Comparison of ENCODE assay signal across 26 cellular contexts in the genomic region with DNA sequence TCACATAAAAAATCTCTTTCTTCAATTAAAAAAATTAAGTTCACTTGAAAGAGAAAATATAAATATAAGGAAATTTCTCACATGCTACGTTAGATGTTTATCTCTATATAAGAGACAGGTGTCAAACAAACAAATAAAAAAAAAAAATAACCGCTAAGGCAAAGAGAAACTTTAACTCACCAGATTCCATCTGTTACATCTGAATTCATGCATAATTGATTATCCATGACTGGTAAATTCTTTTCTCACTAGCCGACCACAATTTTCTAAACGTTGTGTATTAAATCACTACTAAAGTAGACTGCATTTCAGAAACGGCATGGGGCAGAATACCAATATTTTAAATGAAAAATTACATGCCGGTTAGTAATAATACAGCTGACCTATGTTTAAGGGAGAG. TPM values are rescaled to one million over a fixed set of nuclear protein-coding genes. Genes with fewer than 3 reads are reported as not detected.
DNase-seq lines count a peak whose midpoint lies in the region; ATAC-seq and TF ChIP-seq lines count a peak whose summit lies in the region.
"Had no signal": no experiment of that assay in that cellular context is flagged by ENCODE, and none has a peak within 500 bp of the region (broad histone marks: within the 10 kb centered on the region; RNA-seq: fewer than 3 reads in every experiment).

No MANE protein-coding gene starts in this region.

- no peaks in the 10 kb centered on the region for H4K20me1 ChIP-seq in OCI-LY7 (ENCODE audit: insufficient read depth, low read length)

- H3K36me3 ChIP-seq in CD8-positive, alpha-beta memory T cell (ENCODE audit: insufficient read depth, low read length), result no peaks in the 10 kb centered on the region
- peaks cover 0 to 4% (median 0%) of the 10 kb centered on the region in 3 experiments for H3K36me3 ChIP-seq in naive thymus-derived CD4-positive, alpha-beta T cell (ENCODE audit: control insufficient read depth in 2 of 3, insufficient read depth in 3 of 3, low read length in 3 of 3)
- H3K36me3 ChIP-seq in OCI-LY7 (ENCODE audit: insufficient read depth, low read length), result no peaks in the 10 kb centered on the region
- H3K36me3 ChIP-seq: cardiac muscle cell, esophagus muscularis mucosa, SJSA1, suprapubic skin had no signal

- H3K27ac ChIP-seq in CD8-positive, alpha-beta memory T cell (ENCODE audit: low read depth, low read length), result no peak overlapping the region
- H3K27ac ChIP-seq in naive thymus-derived CD4-positive, alpha-beta T cell (ENCODE audit: low read depth, low read length), result peak overlapping the region; percentile 97
- H3K27ac ChIP-seq in OCI-LY7 (ENCODE audit: low read depth, low read length, poor library complexity, severe bottlenecking), result no peak overlapping the region
- H3K27ac ChIP-seq: BLaER1, cardiac muscle cell, coronary artery, esophagus muscularis mucosa, KMS-11, SJSA1, suprapubic skin, VCaP had no signal

- no peak for ATAC-seq in activated CD8-positive, alpha-beta T cell treated with anti-CD3 and anti-CD28 coated beads, Interleukin-2, amount 10 ng/mL, durations not matched to agents 7 days and 5 days
- no peak for ATAC-seq in naive thymus-derived CD4-positive, alpha-beta T cell
- ATAC-seq: left colon had no signal

- H3K36me3 Mint-ChIP-seq in activated CD4-positive, alpha-beta T cell treated with anti-CD3 and anti-CD28 coated beads, Interleukin-2, amount 10 ng/mL, durations not matched to agents 7 days and 5 days (ENCODE audit: low read depth), result peaks cover 71% of the 10 kb centered on the region
- peaks cover 0 to 3% (median 0%) of the 10 kb centered on the region in 3 donors for H3K36me3 Mint-ChIP-seq in CD8-positive, alpha-beta memory T cell
- H3K36me3 Mint-ChIP-seq in activated CD8-positive, alpha-beta T cell treated with anti-CD3 and anti-CD28 coated beads, Interleukin-2, amount 10 ng/mL, durations not matched to agents 7 days and 5 days (ENCODE audit: low read depth), result peaks cover 71% of the 10 kb centered on the region
- peaks cover 0 to 59% (median 12%) of the 10 kb centered on the region in 5 donors for H3K36me3 Mint-ChIP-seq in naive thymus-derived CD4-positive, alpha-beta T cell

- H3K27ac Mint-ChIP-seq in activated CD4-positive, alpha-beta T cell treated with anti-CD3 and anti-CD28 coated beads, Interleukin-2, amount 10 ng/mL, durations not matched to agents 7 days and 5 days, result peak overlapping the region; percentile 90
- H3K27ac Mint-ChIP-seq in CD8-positive, alpha-beta memory T cell, result peak overlapping the region in 7 of 8 donors; percentile 14 to 93 (median 88)
- H3K27ac Mint-ChIP-seq in activated CD8-positive, alpha-beta T cell treated with anti-CD3 and anti-CD28 coated beads, Interleukin-2, amount 10 ng/mL, durations not matched to agents 7 days and 5 days, result peak overlapping the region; percentile 87
- H3K27ac Mint-ChIP-seq in naive thymus-derived CD4-positive, alpha-beta T cell, result peak overlapping the region; percentile 86 to 96 (median 92)
- H3K27ac Mint-ChIP-seq: endodermal cell, H9 had no signal

- CTCF ChIA-PET in activated CD4-positive, alpha-beta T cell treated with anti-CD3 and anti-CD28 coated beads, Interleukin-2, amount 10 ng/mL, durations not matched to agents 7 days and 5 days (lab: Charles Lee), result no interaction called here
- CTCF ChIA-PET in CD8-positive, alpha-beta memory T cell (lab: Charles Lee), result no interaction called here
- CTCF ChIA-PET in activated CD8-positive, alpha-beta T cell treated with anti-CD3 and anti-CD28 coated beads, Interleukin-2, amount 10 ng/mL, durations not matched to agents 7 days and 5 days (lab: Charles Lee), result interaction anchor here (1.3 kb wide), 1 partner anchor 323 kb away, joined by 3 read pairs; no protein-coding TSS in a partner anchor
- CTCF ChIA-PET in naive thymus-derived CD4-positive, alpha-beta T cell (lab: Charles Lee), result no interaction called here
- CTCF ChIA-PET in OCI-LY7 (lab: Charles Lee; ENCODE audit: unreplicated experiment), result no interaction called here

- H3K4me3 ChIP-seq in CD8-positive, alpha-beta memory T cell (ENCODE audit: low read length), result peak overlapping the region; percentile 48
- H3K4me3 ChIP-seq in naive thymus-derived CD4-positive, alpha-beta T cell (ENCODE audit: low read length), result peak overlapping the region; percentile 55
- no peak overlapping the region for H3K4me3 ChIP-seq in OCI-LY7 (ENCODE audit: low read depth, low read length, poor library complexity, severe bottlenecking)
- H3K4me3 ChIP-seq: BLaER1, cardiac muscle cell, coronary artery, esophagus muscularis mucosa, SJSA1, smooth muscle cell, suprapubic skin had no signal

- BruUV-seq in OCI-LY7 (replicated peaks; lab: Mats Ljungman, UMichigan), result no TSS peak

- POLR2A ChIA-PET in activated CD4-positive, alpha-beta T cell treated with anti-CD3 and anti-CD28 coated beads, Interleukin-2, amount 10 ng/mL, durations not matched to agents 7 days and 5 days (lab: Charles Lee), result interaction anchor here (0.9 kb wide), 1 partner anchor 290 kb away, joined by 4 read pairs; no protein-coding TSS in a partner anchor
- POLR2A ChIA-PET in CD8-positive, alpha-beta memory T cell (lab: Charles Lee), result interaction anchor here (0.5 kb wide), 1 partner anchor 329 kb away, joined by 3 read pairs; no protein-coding TSS in a partner anchor
- POLR2A ChIA-PET in activated CD8-positive, alpha-beta T cell treated with anti-CD3 and anti-CD28 coated beads, Interleukin-2, amount 10 ng/mL, durations not matched to agents 7 days and 5 days (lab: Charles Lee), result interaction anchor here (8.2 to 10.7 kb wide), 2 partner anchors 12 to 15 kb away, joined by 77 to 265 read pairs; partner anchors contain the start of gene SATB1
- POLR2A ChIA-PET in naive thymus-derived CD4-positive, alpha-beta T cell (lab: Charles Lee), result interaction anchor here (0.6 to 11.5 kb wide), 4 partner anchors 8 to 23 kb away, joined by 3 to 206 read pairs (median 6); partner anchors contain the start of gene SATB1
- POLR2A ChIA-PET in OCI-LY7 (lab: Charles Lee), result no interaction called here

- H3K4me3 Mint-ChIP-seq in activated CD4-positive, alpha-beta T cell treated with anti-CD3 and anti-CD28 coated beads, Interleukin-2, amount 10 ng/mL, durations not matched to agents 7 days and 5 days, result peak overlapping the region; percentile 94
- H3K4me3 Mint-ChIP-seq in CD8-positive, alpha-beta memory T cell, result peak overlapping the region; percentile 46 to 85 (median 77)
- H3K4me3 Mint-ChIP-seq in activated CD8-positive, alpha-beta T cell treated with anti-CD3 and anti-CD28 coated beads, Interleukin-2, amount 10 ng/mL, durations not matched to agents 7 days and 5 days, result peak overlapping the region; percentile 86
- peak overlapping the region; percentile 82 to 100 (median 90) for H3K4me3 Mint-ChIP-seq in naive thymus-derived CD4-positive, alpha-beta T cell
- H3K4me3 Mint-ChIP-seq: endodermal cell, H9 had no signal

- no peaks in the 10 kb centered on the region for H3K9me2 ChIP-seq in OCI-LY7 (ENCODE audit: insufficient read depth, low read length)

- intact Hi-C loops in naive thymus-derived CD4-positive, alpha-beta T cell (cut with micrococcal nuclease), result loop anchor here (1.0 to 10.0 kb wide), 3 partner anchors 8 to 1550 kb away; partner anchors contain the start of gene PLCL2 (in 1 of the 2)
- intact Hi-C loops in OCI-LY7 (cut with micrococcal nuclease; ENCODE audit: unreplicated experiment), result no loop called here

- H3K4me1 ChIP-seq in CD8-positive, alpha-beta memory T cell (ENCODE audit: insufficient read depth, low read length), result peaks cover 48% of the 10 kb centered on the region
- peaks cover 10 to 38% of the 10 kb centered on the region in 2 donors for H3K4me1 ChIP-seq in naive thymus-derived CD4-positive, alpha-beta T cell (ENCODE audit: control insufficient read depth in 2 of 2, insufficient read depth in 2 of 2, low read length in 2 of 2)
- peaks cover 23% of the 10 kb centered on the region for H3K4me1 ChIP-seq in OCI-LY7 (ENCODE audit: insufficient read depth, low read length, poor library complexity, severe bottlenecking)
- H3K4me1 ChIP-seq: esophagus muscularis mucosa, SJSA1, suprapubic skin had no signal

- H3K27me3 ChIP-seq in CD8-positive, alpha-beta memory T cell (ENCODE audit: insufficient read depth, low read length, poor library complexity, severe bottlenecking), result no peaks in the 10 kb centered on the region
- no peaks in the 10 kb centered on the region for H3K27me3 ChIP-seq in naive thymus-derived CD4-positive, alpha-beta T cell (ENCODE audit: control insufficient read depth in 2 of 2, insufficient read depth in 2 of 2, low read length in 2 of 2)
- H3K27me3 ChIP-seq: BLaER1, esophagus muscularis mucosa, SJSA1, suprapubic skin had no signal

- no peak overlapping the region for H3K4me2 ChIP-seq in OCI-LY7 (ENCODE audit: low read length)
- H3K4me2 ChIP-seq: BLaER1, KMS-11, smooth muscle cell had no signal

- no peak for DNase-seq in activated CD4-positive, alpha-beta T cell treated with anti-CD3 and anti-CD28 coated beads, Interleukin-2, amount 10 ng/mL, durations not matched to agents 7 days and 5 days
- no peak for DNase-seq in activated CD4-positive, alpha-beta T cell treated with anti-CD3 and anti-CD28 coated beads, Interleukin-2, amount 50 U/mL, for 1 hour
- DNase-seq in CD8-positive, alpha-beta memory T cell, result no peak
- DNase-seq in activated CD8-positive, alpha-beta T cell treated with anti-CD3 and anti-CD28 coated beads, Interleukin-2, amount 10 ng/mL, durations not matched to agents 7 days and 5 days, result no peak
- no peak for DNase-seq in naive thymus-derived CD4-positive, alpha-beta T cell
- DNase-seq in amygdala (lab: John Stamatoyannopoulos, UW), result no peak
- DNase-seq in OCI-LY7 (ENCODE audit: low spot score), result no peak
- no peak for DNase-seq in DMS153 treated with DMSO at 0.1 percent for 48 hours (lab: John Stamatoyannopoulos, UW; ENCODE audit: unreplicated experiment)
- DNase-seq: ACHN; aorta; endodermal cell; foreskin melanocyte; H9; left colon; mesenchymal stem cell; NCI-H526; stimulated activated CD4-positive, alpha-beta T cell treated with anti-CD3 and anti-CD28 coated beads, Interleukin-2, amount 100 ng/mL, for 24 hours had no signal

- H3K79me2 ChIP-seq in OCI-LY7 (ENCODE audit: insufficient read depth, low read depth, low read length), result no peaks in the 10 kb centered on the region

- TF ChIP-seq CTCF in OCI-LY7 (conservative IDR thresholded peaks at IDR 0.05; ENCODE audit: low read length), result no peak

- H3K27me3 Mint-ChIP-seq in activated CD4-positive, alpha-beta T cell treated with anti-CD3 and anti-CD28 coated beads, Interleukin-2, amount 10 ng/mL, durations not matched to agents 7 days and 5 days, result no peaks in the 10 kb centered on the region
- peaks cover 0 to 3% of the 10 kb centered on the region in 2 donors for H3K27me3 Mint-ChIP-seq in CD8-positive, alpha-beta memory T cell
- no peaks in the 10 kb centered on the region for H3K27me3 Mint-ChIP-seq in activated CD8-positive, alpha-beta T cell treated with anti-CD3 and anti-CD28 coated beads, Interleukin-2, amount 10 ng/mL, durations not matched to agents 7 days and 5 days (ENCODE audit: low read depth)
- H3K27me3 Mint-ChIP-seq in naive thymus-derived CD4-positive, alpha-beta T cell, result no peaks in the 10 kb centered on the region

- no peaks in the 10 kb centered on the region for H3K9me3 ChIP-seq in CD8-positive, alpha-beta memory T cell (ENCODE audit: low read length)
- H3K9me3 ChIP-seq in naive thymus-derived CD4-positive, alpha-beta T cell (ENCODE audit: control insufficient read depth in 2 of 3, low read length in 3 of 3), result no peaks in the 10 kb centered on the region
- no peaks in the 10 kb centered on the region for H3K9me3 ChIP-seq in OCI-LY7 (ENCODE audit: low read length)
- H3K9me3 ChIP-seq: BLaER1, esophagus muscularis mucosa, SJSA1, suprapubic skin had no signal

- H3K4me1 Mint-ChIP-seq in activated CD4-positive, alpha-beta T cell treated with anti-CD3 and anti-CD28 coated beads, Interleukin-2, amount 10 ng/mL, durations not matched to agents 7 days and 5 days, result peaks cover 61% of the 10 kb centered on the region
- H3K4me1 Mint-ChIP-seq in CD8-positive, alpha-beta memory T cell, result peaks cover 70 to 81% (median 77%) of the 10 kb centered on the region in 3 donors
- H3K4me1 Mint-ChIP-seq in activated CD8-positive, alpha-beta T cell treated with anti-CD3 and anti-CD28 coated beads, Interleukin-2, amount 10 ng/mL, durations not matched to agents 7 days and 5 days (ENCODE audit: low read depth), result peaks cover 62% of the 10 kb centered on the region
- H3K4me1 Mint-ChIP-seq in naive thymus-derived CD4-positive, alpha-beta T cell, result peaks cover 30 to 73% (median 66%) of the 10 kb centered on the region in 7 donors

- no peak overlapping the region for H2AFZ ChIP-seq in OCI-LY7 (ENCODE audit: low read length)

- H3K9me3 Mint-ChIP-seq in activated CD4-positive, alpha-beta T cell treated with anti-CD3 and anti-CD28 coated beads, Interleukin-2, amount 10 ng/mL, durations not matched to agents 7 days and 5 days, result no peaks in the 10 kb centered on the region
- no peaks in the 10 kb centered on the region for H3K9me3 Mint-ChIP-seq in CD8-positive, alpha-beta memory T cell
- no peaks in the 10 kb centered on the region for H3K9me3 Mint-ChIP-seq in activated CD8-positive, alpha-beta T cell treated with anti-CD3 and anti-CD28 coated beads, Interleukin-2, amount 10 ng/mL, durations not matched to agents 7 days and 5 days (ENCODE audit: insufficient read depth)
- no peaks in the 10 kb centered on the region for H3K9me3 Mint-ChIP-seq in naive thymus-derived CD4-positive, alpha-beta T cell
- H3K9me3 Mint-ChIP-seq: endodermal cell, H9 had no signal

RNA-seq across cellular contexts. Expression of gene SATB1, which starts 9.6 kb away (rescaled TPM):
- total RNA-seq in activated CD4-positive, alpha-beta T cell treated with anti-CD3 and anti-CD28 coated beads, Interleukin-2, amount 10 ng/mL, durations not matched to agents 7 days and 5 days, result 100 to 1,000 TPM; 323 to 357 TPM
- total RNA-seq in CD8-positive, alpha-beta memory T cell, result 100 to 1,000 TPM; 158 to 163 TPM
- polyA plus RNA-seq in CD8-positive, alpha-beta memory T cell, result 89.6 TPM
- 100 to 1,000 TPM; 268 to 273 TPM for total RNA-seq in activated CD8-positive, alpha-beta T cell treated with anti-CD3 and anti-CD28 coated beads, Interleukin-2, amount 10 ng/mL, durations not matched to agents 7 days and 5 days
- 100 to 1,000 TPM; 258 to 482 (median 451) TPM for total RNA-seq in naive thymus-derived CD4-positive, alpha-beta T cell
- polyA plus RNA-seq in naive thymus-derived CD4-positive, alpha-beta T cell, result 100 to 1,000 TPM; 286 to 389 TPM
- 5.6 and 8.7 TPM in 2 replicates for total RNA-seq in OCI-LY7 (2014; rRNA removed; shearing (Covaris generic))
- total RNA-seq in OCI-LY7 (2022), result 2.5 and 2.7 TPM in 2 replicates

Comparison
In these comparisons a context has a peak if more than half of its experiments do, and no peak if none do; other contexts are left out.
1. RNA of gene SATB1, which starts 9.6 kb away (total RNA-seq): 258 to 482 TPM in naive thymus-derived CD4-positive, alpha-beta T cell, 323 to 357 TPM in activated CD4-positive, alpha-beta T cell treated with anti-CD3 and anti-CD28 coated beads, Interleukin-2, amount 10 ng/mL, durations not matched to agents 7 days and 5 days, 268 to 273 TPM in activated CD8-positive, alpha-beta T cell treated with anti-CD3 and anti-CD28 coated beads, Interleukin-2, amount 10 ng/mL, durations not matched to agents 7 days and 5 days and 158 to 163 TPM in CD8-positive, alpha-beta memory T cell; 2.5 to 8.7 TPM in OCI-LY7; every median in the first group is over 10 times any median in the second.
2. Peak in every context shown above with its lines, with median percentiles within 50 percentile points of each other: H3K27ac Mint-ChIP-seq and H3K4me3 Mint-ChIP-seq.